Comparison of ENCODE assay signal across 8 cellular contexts in the genomic region with DNA sequence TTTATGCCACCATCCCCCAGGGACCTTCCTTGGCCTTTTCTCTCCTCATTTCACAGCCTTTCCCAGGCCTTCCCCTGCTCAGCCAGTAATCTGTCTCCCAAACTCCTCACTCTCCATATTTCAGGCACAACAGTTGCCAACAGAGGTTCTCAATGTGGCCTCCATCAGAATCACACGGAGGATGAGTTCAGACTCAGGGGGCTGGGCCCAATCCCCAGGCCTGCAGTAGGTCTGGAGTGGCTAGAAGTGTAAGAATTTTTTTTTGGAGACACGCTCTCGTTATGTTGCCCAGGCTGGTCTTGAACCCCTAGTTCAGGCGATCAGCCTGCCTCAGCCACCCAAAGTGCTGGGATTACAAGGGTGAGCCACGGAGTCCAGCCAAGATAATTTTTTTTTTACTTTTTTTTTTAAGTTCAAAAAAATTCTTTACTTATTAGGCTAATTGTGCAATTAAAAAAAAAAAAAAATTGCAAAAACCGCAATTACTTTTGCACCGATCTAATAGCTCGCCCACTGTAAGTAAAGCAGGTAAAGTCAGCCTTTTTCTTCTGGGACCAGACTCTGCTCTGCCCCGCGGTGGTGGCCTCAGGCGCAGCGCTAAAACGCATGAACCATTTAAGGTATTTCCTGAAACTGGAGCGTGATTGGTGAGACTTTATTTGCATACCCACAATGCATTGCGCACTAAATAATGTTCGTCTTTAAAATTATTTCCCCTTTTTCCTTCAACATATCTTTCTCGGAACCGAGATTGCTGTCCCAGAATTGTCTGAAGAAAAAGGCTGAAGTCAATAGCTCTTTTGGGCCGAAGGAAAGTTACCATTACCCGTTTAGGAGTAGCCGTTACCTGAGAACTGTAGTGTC. TPM values are rescaled to one million over a fixed set of nuclear protein-coding genes. Genes with fewer than 3 reads are reported as not detected.
A peak's percentile ranks its signal among the peaks of the same experiment; 100 is the strongest.
DNase-seq lines count a peak whose midpoint lies in the region; ATAC-seq and TF ChIP-seq lines count a peak whose summit lies in the region.

No MANE protein-coding gene starts in this region.

- no peaks in the 10 kb centered on the region for H3K9me3 Mint-ChIP-seq in CD8-positive, alpha-beta T cell

- peaks cover under 1% of the 10 kb centered on the region for H3K27me3 ChIP-seq in CD8-positive, alpha-beta T cell (ENCODE audit: insufficient read depth, low read length)

- POLR2A ChIA-PET in CD8-positive, alpha-beta T cell (lab: Charles Lee) = interaction anchor here (0.6 to 4.0 kb wide), 42 partner anchors 8 to 1429 kb away, joined by 3 to 67 read pairs (median 5); partner anchors contain the start of genes AGTRAP, CLCN6, FBXO6 and KIAA2013

- CTCF ChIA-PET in CD8-positive, alpha-beta T cell (lab: Charles Lee) = interaction anchor here (0.8 to 2.5 kb wide), 7 partner anchors 14 to 74 kb away, joined by 3 to 15 read pairs (median 3); no protein-coding TSS in a partner anchor

- no peaks in the 10 kb centered on the region for H3K9me3 ChIP-seq in CD8-positive, alpha-beta T cell (ENCODE audit: low read length)

- no peak overlapping the region for H3K4me3 ChIP-seq in CD8-positive, alpha-beta T cell (ENCODE audit: low read depth, low read length)

- H3K36me3 Mint-ChIP-seq in CD8-positive, alpha-beta T cell = peaks cover 6% of the 10 kb centered on the region

- H3K27ac Mint-ChIP-seq in CD8-positive, alpha-beta T cell = peak overlapping the region; percentile 100

- peak; percentile 68 for ATAC-seq in CD8-positive, alpha-beta T cell
- peak; percentile 43 for ATAC-seq in GM21360 (IDR thresholded peaks at IDR 0.05; ENCODE audit: unreplicated experiment)

- H3K27ac ChIP-seq in CD8-positive, alpha-beta T cell (ENCODE audit: low read depth, low read length) = peak overlapping the region; percentile 99

- no peaks in the 10 kb centered on the region for H3K36me3 ChIP-seq in CD8-positive, alpha-beta T cell (ENCODE audit: insufficient read depth, low read length)

- intact Hi-C loops in CD8-positive, alpha-beta T cell (cut with DNase I, micrococcal nuclease) = loop anchor here (1.0 to 10.0 kb wide), 11 partner anchors 19 to 645 kb away; partner anchors contain the start of genes KIAA2013 (in 2 of the 2), MFN2 (in 2 of the 2), MTOR (in 2 of the 2) and AGTRAP (in 1 of the 2)

- peak; percentile 70 to 93 (median 83) for DNase-seq in CD8-positive, alpha-beta T cell
- DNase-seq in HT1080 (ENCODE audit: low read depth) (peak; percentile 95), NK-92 (lab: John Stamatoyannopoulos, UW; ENCODE audit: unreplicated experiment) (peak; percentile 39), medulla oblongata (ENCODE audit: extremely low spot score) (peak; percentile 97)
- peak; percentile 82 to 83 for DNase-seq in activated CD8-positive, alpha-beta memory T cell treated with anti-CD3 and anti-CD28 coated beads for 4 hours (ENCODE audit: low read depth in 2 of 2)
- DNase-seq in effector CD8-positive, alpha-beta T cell (lab: John Stamatoyannopoulos, UW) = peak; percentile 81
- DNase-seq in stimulated activated CD4-positive, alpha-beta T cell treated with anti-CD3 and anti-CD28 coated beads, TNF-alpha, amount 100 ng/mL, for 4 hours (ENCODE audit: low read depth in 3 of 3) = peak; percentile 57 to 85 (median 80)

- peaks cover 2% of the 10 kb centered on the region for H3K27me3 Mint-ChIP-seq in CD8-positive, alpha-beta T cell (ENCODE audit: low read depth)

- peaks cover 33% of the 10 kb centered on the region for H3K4me1 Mint-ChIP-seq in CD8-positive, alpha-beta T cell (ENCODE audit: low read depth)

- TF ChIP-seq CTCF in CD8-positive, alpha-beta T cell (IDR thresholded peaks at IDR 0.05) = peak; percentile 65

- peaks cover 20% of the 10 kb centered on the region for H3K4me1 ChIP-seq in CD8-positive, alpha-beta T cell (ENCODE audit: insufficient read depth, low read length)

- peak overlapping the region; percentile 92 for H3K4me3 Mint-ChIP-seq in CD8-positive, alpha-beta T cell

RNA-seq across cellular contexts. Expression of gene KIAA2013, which starts 18.7 kb away (rescaled TPM):
- 1 to 10 TPM; 8.3 to 8.6 TPM for total RNA-seq in CD8-positive, alpha-beta T cell
- 62.1 and 78.4 TPM in 2 replicates for total RNA-seq in HT1080 (2014; rRNA removed; shearing (Covaris generic))
- 76.9 and 86.2 TPM in 2 replicates for polyA plus RNA-seq in HT1080 (2015; cell fraction: cytosol; rRNA removed)
- 60.8 and 66.9 TPM in 2 replicates for polyA plus RNA-seq in HT1080 (2015; cell fraction: nucleus; rRNA removed)

RNA-seq across cellular contexts. Expression of gene PLOD1, which starts 27.0 kb away (rescaled TPM):
- 1 to 10 TPM; 2.0 to 2.4 TPM for total RNA-seq in CD8-positive, alpha-beta T cell
- total RNA-seq in HT1080 (2014; rRNA removed; shearing (Covaris generic)) = 66.4 and 72.4 TPM in 2 replicates
- 136 and 145 TPM in 2 replicates for polyA plus RNA-seq in HT1080 (2015; cell fraction: cytosol; rRNA removed)
- polyA plus RNA-seq in HT1080 (2015; cell fraction: nucleus; rRNA removed) = 380 and 424 TPM in 2 replicates

RNA-seq across cellular contexts. Expression of gene NPPB, which starts 48.8 kb away (rescaled TPM):
- not detected for total RNA-seq in CD8-positive, alpha-beta T cell
- not detected in 2 replicates for total RNA-seq in HT1080 (2014; rRNA removed; shearing (Covaris generic))
- polyA plus RNA-seq in HT1080 (2015; cell fraction: cytosol; rRNA removed) = not detected in 2 replicates
- not detected in 2 replicates for polyA plus RNA-seq in HT1080 (2015; cell fraction: nucleus; rRNA removed)

RNA-seq across cellular contexts. Expression of gene NPPA, which starts 59.9 kb away (rescaled TPM):
- total RNA-seq in CD8-positive, alpha-beta T cell = not detected
- total RNA-seq in HT1080 (2014; rRNA removed; shearing (Covaris generic)) = not detected in 2 replicates
- polyA plus RNA-seq in HT1080 (2015; cell fraction: cytosol; rRNA removed) = not detected in 2 replicates
- polyA plus RNA-seq in HT1080 (2015; cell fraction: nucleus; rRNA removed) = not detected in 2 replicates

Comparison
In these comparisons a context has a peak if more than half of its experiments do, and no peak if none do; other contexts are left out.
1. DNase-seq: peak in every context shown above with its lines; median percentile 97 in medulla oblongata; 95 in HT1080; 83 in CD8-positive, alpha-beta T cell; 82 in activated CD8-positive, alpha-beta memory T cell treated with anti-CD3 and anti-CD28 coated beads for 4 hours; 81 in effector CD8-positive, alpha-beta T cell; 80 in stimulated activated CD4-positive, alpha-beta T cell treated with anti-CD3 and anti-CD28 coated beads, TNF-alpha, amount 100 ng/mL, for 4 hours; 39 in NK-92.
2. RNA of gene PLOD1, which starts 27.0 kb away (total RNA-seq): 66.4 to 72.4 TPM in HT1080; 2.0 to 2.4 TPM in CD8-positive, alpha-beta T cell; every median in the first group is over 10 times any median in the second.